ENCODE assay signal across 12 cellular contexts in the genomic region with DNA sequence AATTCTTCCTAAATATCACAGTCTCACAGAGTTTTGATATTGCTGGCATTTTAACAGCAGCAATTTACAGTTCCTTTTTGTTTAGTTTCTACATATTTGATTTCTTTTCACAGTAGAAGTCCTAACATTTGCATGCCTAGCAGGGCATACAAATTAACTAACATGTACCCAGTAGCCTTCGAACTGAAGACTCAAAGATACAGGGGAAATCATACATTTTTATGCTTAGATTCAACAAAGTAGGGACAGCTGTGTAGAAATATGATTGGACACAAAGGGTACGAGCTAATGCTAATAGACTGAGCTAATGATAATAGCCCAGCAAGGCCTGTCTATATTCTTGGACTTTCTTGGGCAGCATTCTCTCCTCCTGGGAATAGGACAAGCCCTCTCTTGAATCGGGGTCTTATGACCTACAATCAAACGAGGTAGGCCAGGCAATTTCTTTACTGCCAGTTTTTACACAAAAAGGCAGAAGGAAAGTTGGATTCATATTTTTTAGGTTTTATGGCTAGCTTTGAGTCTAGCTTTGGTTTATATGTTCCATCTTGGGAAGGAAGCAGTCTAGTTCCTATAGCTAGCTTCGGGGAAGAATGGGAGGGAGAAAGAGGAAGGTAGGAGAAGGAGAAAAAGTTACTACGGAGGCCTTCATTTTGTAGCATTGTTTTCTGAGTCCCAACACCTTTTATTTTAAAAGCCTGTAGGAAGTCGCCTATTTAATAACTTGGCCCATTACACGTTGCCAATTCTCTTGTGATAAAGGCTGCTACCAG.
DNase-seq lines count a peak whose midpoint lies in the region; ATAC-seq, FAIRE-seq and TF ChIP-seq lines count a peak whose summit lies in the region.
"Had no signal": no experiment of that assay in that cellular context is flagged by ENCODE, and none has a peak within 500 bp of the region (broad histone marks: within the 10 kb centered on the region; RNA-seq: fewer than 3 reads in every experiment).

No MANE protein-coding gene starts in this region.

- ATAC-seq in A549 (no peak), HG03025 (IDR thresholded peaks at IDR 0.05; ENCODE audit: low FRiP score, unreplicated experiment) (no peak)

- no peak for TF ChIP-seq RAD21 in A549 (conservative IDR thresholded peaks at IDR 0.05 in 1 of 2, IDR thresholded peaks at IDR 0.05 in 1 of 2)

- no peaks in the 10 kb centered on the region for H4K20me1 ChIP-seq in DOHH2 (ENCODE audit: control insufficient read depth, insufficient read depth, low read depth, low read length)
- H4K20me1 ChIP-seq in SU-DHL-6 (ENCODE audit: low read depth, low read length) = no peaks in the 10 kb centered on the region

- H3K4me1 ChIP-seq in A549 (peaks cover 14% of the 10 kb centered on the region; the same call in 2 of the 3 replicates), DOHH2 (ENCODE audit: control insufficient read depth, low read length) (peaks cover 73% of the 10 kb centered on the region), iPS-20b (ENCODE audit: insufficient read depth, low read length) (peaks cover 19% of the 10 kb centered on the region; the same call in 1 of the 2 replicates)

- CTCF ChIA-PET in A549 (lab: Yijun Ruan, JAX) = interaction anchor here (1.2 kb wide), 1 partner anchor 100 kb away, joined by 3 read pairs; no protein-coding TSS in a partner anchor

- WGBS in A549 (ENCODE audit: missing lambda C conversion rate) = 79% methylated on average over 8 of the region's 8 CpGs

- H2AFZ ChIP-seq in SU-DHL-6 (ENCODE audit: low read depth, low read length, severe bottlenecking) = peak overlapping the region; percentile 1

- H3K9me2 ChIP-seq in DOHH2 (replicated peaks; ENCODE audit: control insufficient read depth, low read length) (no peaks in the 10 kb centered on the region), SU-DHL-6 (replicated peaks; ENCODE audit: insufficient read depth, low read length) (no peaks in the 10 kb centered on the region)

- H3K4me3 ChIP-seq in A549 = no peak overlapping the region
- peak overlapping the region; percentile 37; the same call in 1 of the 2 replicates for H3K4me3 ChIP-seq in DOHH2 (ENCODE audit: low read length)
- no peak overlapping the region for H3K4me3 ChIP-seq in SU-DHL-6 (ENCODE audit: insufficient read depth, low read length, poor library complexity, severe bottlenecking)
- peak overlapping the region; percentile 90 for H3K4me3 ChIP-seq in iPS-20b (ENCODE audit: low read length)
- no peak overlapping the region for H3K4me3 ChIP-seq in brain microvascular endothelial cell (ENCODE audit: low read depth, low read length)

- H3K27ac ChIP-seq in A549 (peak overlapping the region; percentile 88 to 97), DOHH2 (ENCODE audit: low read depth, low read length) (peak overlapping the region; percentile 92), SU-DHL-6 (ENCODE audit: low read depth, low read length) (peak overlapping the region; percentile 94), iPS-20b (ENCODE audit: low read length) (peak overlapping the region; percentile 98), brain microvascular endothelial cell (no peak overlapping the region)

- H3K27me3 ChIP-seq in DOHH2 (ENCODE audit: control insufficient read depth, low read length) (no peaks in the 10 kb centered on the region), SU-DHL-6 (ENCODE audit: low read length) (no peaks in the 10 kb centered on the region), iPS-20b (ENCODE audit: insufficient read depth, low read length) (no peaks in the 10 kb centered on the region), brain microvascular endothelial cell (replicated peaks) (no peaks in the 10 kb centered on the region)

- H3K9me3 ChIP-seq in A549 (no peaks in the 10 kb centered on the region), DOHH2 (ENCODE audit: control insufficient read depth, insufficient read depth, low read length) (no peaks in the 10 kb centered on the region), SU-DHL-6 (ENCODE audit: insufficient read depth, low read length) (no peaks in the 10 kb centered on the region), iPS-20b (ENCODE audit: insufficient read depth, low read depth, low read length) (no peaks in the 10 kb centered on the region)
- H3K9me3 ChIP-seq: left ventricle myocardium inferior had no signal

- H3K79me2 ChIP-seq in DOHH2 (ENCODE audit: control insufficient read depth, low read length) = no peaks in the 10 kb centered on the region
- H3K79me2 ChIP-seq in SU-DHL-6 (ENCODE audit: insufficient read depth, low read length) = no peaks in the 10 kb centered on the region

- no peak for TF ChIP-seq POLR2A in A549 (IDR thresholded peaks at IDR 0.05; ENCODE audit: low read length)

- peak overlapping the region; percentile 20 for H3K9ac ChIP-seq in SU-DHL-6 (ENCODE audit: low read length)
- peak overlapping the region; percentile 98 for H3K9ac ChIP-seq in iPS-20b (ENCODE audit: low read depth, low read length)

- no peak for FAIRE-seq in A549 (lab: Jason Lieb, UNC)

- peaks cover 71% of the 10 kb centered on the region for H3F3A ChIP-seq in DOHH2 (ENCODE audit: control insufficient read depth, insufficient read depth)
- H3F3A ChIP-seq in SU-DHL-6 (ENCODE audit: insufficient read depth) = peaks cover 91% of the 10 kb centered on the region

- in situ Hi-C loops in brain microvascular endothelial cell (cut with HindIII; ENCODE audit: low pct_ligation_motif_present, low sequenced_read_pairs) = no loop called here

- peaks cover 18% of the 10 kb centered on the region for H3K36me3 ChIP-seq in DOHH2 (ENCODE audit: control insufficient read depth, low read length)
- no peaks in the 10 kb centered on the region for H3K36me3 ChIP-seq in SU-DHL-6 (ENCODE audit: low read length)
- no peaks in the 10 kb centered on the region for H3K36me3 ChIP-seq in iPS-20b (ENCODE audit: insufficient read depth, low read depth, low read length)
- no peaks in the 10 kb centered on the region for H3K36me3 ChIP-seq in brain microvascular endothelial cell (replicated peaks)
- H3K36me3 ChIP-seq: left ventricle myocardium inferior had no signal

- DNase-seq in A549 (ENCODE audit: low read depth in 1 of 2, low spot score in 1 of 2) (no peak), SIG-M5 treated with dmso at 0.1 percent for 504 hours (lab: John Stamatoyannopoulos, UW; ENCODE audit: unreplicated experiment) (no peak), brain microvascular endothelial cell (no peak), GM10266 (ENCODE audit: extremely low spot score) (no peak)
- DNase-seq: DMS153; left ventricle myocardium inferior; NCI-H526 treated with DMSO at 0.1 percent for 48 hours; stimulated activated CD8-positive, alpha-beta memory T cell treated with anti-CD3 and anti-CD28 coated beads, Interleukin-4, amount 100 ng/mL, for 48 hours had no signal

- TF ChIP-seq CTCF in A549 (IDR thresholded peaks at IDR 0.05) (no peak), DOHH2 (IDR thresholded peaks at IDR 0.05; ENCODE audit: low read depth, low read length, poor library complexity, severe bottlenecking) (no peak), SU-DHL-6 (IDR thresholded peaks at IDR 0.05; ENCODE audit: insufficient read depth, low read length, poor library complexity, severe bottlenecking) (no peak), brain microvascular endothelial cell (IDR thresholded peaks at IDR 0.05; ENCODE audit: low read depth, low read length, missing control alignments) (no peak), GM10266 (IDR thresholded peaks at IDR 0.05; ENCODE audit: control insufficient read depth, insufficient read depth, low read depth, missing control alignments) (no peak)

- TF ChIP-seq EP300 in A549 (IDR thresholded peaks at IDR 0.05) = no peak

- POLR2A ChIA-PET in A549 (lab: Yijun Ruan, JAX) = interaction anchor here (2.2 kb wide), 1 partner anchor 15 kb away, joined by 12 read pairs; a partner anchor contains a TSS

- H3K4me2 ChIP-seq in A549 (0 out of 3 replicates have a peak overlapping the region, but pooled peaks have one; percentile 76), DOHH2 (ENCODE audit: low read length) (peak overlapping the region; percentile 49), SU-DHL-6 (ENCODE audit: low read depth, low read length, poor library complexity, severe bottlenecking) (peak overlapping the region; percentile 72)

TF ChIP-seq in A549, 52 proteins besides CTCF, POLR2A, EP300 and RAD21 (continues in another document):
- TF ChIP-seq RCOR1 (IDR thresholded peaks at IDR 0.05; ENCODE audit: low read depth, low read length) = no peak
- TF ChIP-seq ESRRA (IDR thresholded peaks at IDR 0.05; ENCODE audit: borderline replicate concordance, low read length) = no peak
- TF ChIP-seq KDM1A (IDR thresholded peaks at IDR 0.05; ENCODE audit: low read depth) = no peak
- no peak for TF ChIP-seq ZSCAN20 (CRISPR knock-in tag; IDR thresholded peaks at IDR 0.05)
- TF ChIP-seq HEYL (CRISPR knock-in tag; IDR thresholded peaks at IDR 0.05) = no peak
- no peak for TF ChIP-seq POLR2AphosphoS2 (conservative IDR thresholded peaks at IDR 0.05; ENCODE audit: low read length)
- TF ChIP-seq TFCP2L1 (CRISPR knock-in tag; IDR thresholded peaks at IDR 0.05) = no peak
- no peak for TF ChIP-seq HOXA7 (CRISPR knock-in tag; IDR thresholded peaks at IDR 0.05)
- no peak for TF ChIP-seq TP53 (CRISPR knock-in tag; IDR thresholded peaks at IDR 0.05)
- TF ChIP-seq, protein P1, sequence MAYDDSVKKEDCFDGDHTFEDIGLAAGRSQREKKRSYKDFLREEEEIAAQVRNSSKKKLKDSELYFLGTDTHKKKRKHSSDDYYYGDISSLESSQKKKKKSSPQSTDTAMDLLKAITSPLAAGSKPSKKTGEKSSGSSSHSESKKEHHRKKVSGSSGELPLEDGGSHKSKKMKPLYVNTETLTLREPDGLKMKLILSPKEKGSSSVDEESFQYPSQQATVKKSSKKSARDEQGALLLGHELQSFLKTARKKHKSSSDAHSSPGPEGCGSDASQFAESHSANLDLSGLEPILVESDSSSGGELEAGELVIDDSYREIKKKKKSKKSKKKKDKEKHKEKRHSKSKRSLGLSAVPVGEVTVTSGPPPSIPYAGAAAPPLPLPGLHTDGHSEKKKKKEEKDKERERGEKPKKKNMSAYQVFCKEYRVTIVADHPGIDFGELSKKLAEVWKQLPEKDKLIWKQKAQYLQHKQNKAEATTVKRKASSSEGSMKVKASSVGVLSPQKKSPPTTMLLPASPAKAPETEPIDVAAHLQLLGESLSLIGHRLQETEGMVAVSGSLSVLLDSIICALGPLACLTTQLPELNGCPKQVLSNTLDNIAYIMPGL (CRISPR knock-in tag; IDR thresholded peaks at IDR 0.05; ENCODE audit: borderline replicate concordance) = no peak
- TF ChIP-seq HDAC2 (IDR thresholded peaks at IDR 0.05) = no peak

Comparison
In these comparisons a context has a peak if more than half of its experiments do, and no peak if none do; other contexts are left out.
1. H3K4me3 ChIP-seq: peak in DOHH2 (single experiment) and iPS-20b (single experiment); none in A549 (single experiment), SU-DHL-6 (single experiment) and brain microvascular endothelial cell (single experiment).
2. Peak in every context shown above with its lines, with median percentiles within 50 percentile points of each other: H3K4me2 ChIP-seq.